In genomic region chr6:100160913-100161312, GRCh38 we compare ENCODE assay signal across 15 cellular contexts.
DNase-seq lines count a peak whose midpoint lies in the region; ATAC-seq lines count a peak whose summit lies in the region.
"Had no signal": no experiment of that assay in that cellular context is flagged by ENCODE, and none has a peak within 500 bp of the region (broad histone marks: within the 10 kb centered on the region; RNA-seq: fewer than 3 reads in every experiment).

No MANE protein-coding gene starts in this region.

- H3K27ac Mint-ChIP-seq in stimulated activated effector memory CD8-positive, alpha-beta T cell treated with anti-CD3 and anti-CD28 coated beads, Interleukin-12 subunit alpha, Interleukin-12 subunit beta, amount 100 ng/mL, for 72 hours, result no peak overlapping the region
- H3K27ac Mint-ChIP-seq: activated naive CD8-positive, alpha-beta T cell; activated T-helper 1 cell treated with anti-CD3 and anti-CD28 coated beads, Interleukin-12 subunit alpha, Interleukin-12 subunit beta, Interleukin-2, Interleukin-4 antibody, amounts not matched to agents 30 ng/mL and 10 ng/mL and 1 ng/mL, durations not matched to agents 14 hours and 24 hours and 36 hours; memory B cell; naive thymus-derived CD8-positive, alpha-beta T cell had no signal

- H3K4me3 Mint-ChIP-seq in stimulated activated effector memory CD8-positive, alpha-beta T cell treated with anti-CD3 and anti-CD28 coated beads, Interleukin-12 subunit alpha, Interleukin-12 subunit beta, amount 100 ng/mL, for 72 hours, result no peak overlapping the region
- no peak overlapping the region for H3K4me3 Mint-ChIP-seq in activated T-cell treated with anti-CD3 and anti-CD28 coated beads, Interleukin-2, amount 50 U/mL, for 4 hours
- H3K4me3 Mint-ChIP-seq: activated naive CD8-positive, alpha-beta T cell; activated T-helper 1 cell treated with anti-CD3 and anti-CD28 coated beads, Interleukin-12 subunit alpha, Interleukin-12 subunit beta, Interleukin-2, Interleukin-4 antibody, amounts not matched to agents 30 ng/mL and 10 ng/mL and 1 ng/mL, durations not matched to agents 14 hours and 24 hours and 36 hours; memory B cell; naive thymus-derived CD8-positive, alpha-beta T cell had no signal

- no peaks in the 10 kb centered on the region for H3K36me3 Mint-ChIP-seq in stimulated activated effector memory CD8-positive, alpha-beta T cell treated with anti-CD3 and anti-CD28 coated beads, Interleukin-12 subunit alpha, Interleukin-12 subunit beta, amount 100 ng/mL, for 72 hours
- H3K36me3 Mint-ChIP-seq in activated T-cell treated with anti-CD3 and anti-CD28 coated beads, Interleukin-2, amount 50 U/mL, for 4 hours (ENCODE audit: insufficient read depth), result no peaks in the 10 kb centered on the region
- H3K36me3 Mint-ChIP-seq: activated naive CD8-positive, alpha-beta T cell; memory B cell; naive thymus-derived CD8-positive, alpha-beta T cell had no signal

- H3K4me1 Mint-ChIP-seq in stimulated activated effector memory CD8-positive, alpha-beta T cell treated with anti-CD3 and anti-CD28 coated beads, Interleukin-12 subunit alpha, Interleukin-12 subunit beta, amount 100 ng/mL, for 72 hours, result no peaks in the 10 kb centered on the region
- no peaks in the 10 kb centered on the region for H3K4me1 Mint-ChIP-seq in activated T-cell treated with anti-CD3 and anti-CD28 coated beads, Interleukin-2, amount 50 U/mL, for 4 hours (ENCODE audit: low read depth)
- H3K4me1 Mint-ChIP-seq: memory B cell; naive thymus-derived CD8-positive, alpha-beta T cell had no signal

- peaks cover 3% of the 10 kb centered on the region for H3K27me3 Mint-ChIP-seq in activated T-cell treated with anti-CD3 and anti-CD28 coated beads, Interleukin-2, amount 50 U/mL, for 4 hours (ENCODE audit: low read depth)

- peaks cover 2% of the 10 kb centered on the region for H3K9me3 Mint-ChIP-seq in stimulated activated effector memory CD8-positive, alpha-beta T cell treated with anti-CD3 and anti-CD28 coated beads, Interleukin-12 subunit alpha, Interleukin-12 subunit beta, amount 100 ng/mL, for 72 hours
- peaks cover 6% of the 10 kb centered on the region for H3K9me3 Mint-ChIP-seq in activated T-cell treated with anti-CD3 and anti-CD28 coated beads, Interleukin-2, amount 50 U/mL, for 4 hours
- H3K9me3 Mint-ChIP-seq: activated T-helper 1 cell treated with anti-CD3 and anti-CD28 coated beads, Interleukin-12 subunit alpha, Interleukin-12 subunit beta, Interleukin-2, Interleukin-4 antibody, amounts not matched to agents 30 ng/mL and 10 ng/mL and 1 ng/mL, durations not matched to agents 14 hours and 24 hours and 36 hours had no signal

- peak; percentile 36 for ATAC-seq in stimulated activated effector memory CD8-positive, alpha-beta T cell treated with anti-CD3 and anti-CD28 coated beads, Interleukin-12 subunit alpha, Interleukin-12 subunit beta, amount 100 ng/mL, for 72 hours
- no peak for ATAC-seq in activated T-cell treated with anti-CD3 and anti-CD28 coated beads, Interleukin-2, amount 50 U/mL, for 4 hours
- ATAC-seq: naive thymus-derived CD8-positive, alpha-beta T cell had no signal

- DNase-seq in NCI-H2029 (lab: John Stamatoyannopoulos, UW), result peak; percentile 2
- DNase-seq in NCI-H2029 treated with DMSO at 0.1 percent for 48 hours (lab: John Stamatoyannopoulos, UW), result no peak
- DNase-seq in NCI-H2107 (lab: John Stamatoyannopoulos, UW), result peak; percentile 16
- peak; percentile 99 for DNase-seq in NCI-H748 (lab: John Stamatoyannopoulos, UW; ENCODE audit: unreplicated experiment)
- no peak for DNase-seq in stimulated activated effector memory CD8-positive, alpha-beta T cell treated with anti-CD3 and anti-CD28 coated beads, Interleukin-12 subunit alpha, Interleukin-12 subunit beta, amount 100 ng/mL, for 72 hours (ENCODE audit: low spot score in 2 of 2)
- DNase-seq in midbrain (lab: John Stamatoyannopoulos, UW), result no peak
- DNase-seq in cerebellar nuclear complex (lab: John Stamatoyannopoulos, UW), result no peak
- DNase-seq in activated T-cell treated with anti-CD3 and anti-CD28 coated beads, Interleukin-2, amount 50 U/mL, for 4 hours, result no peak
- DNase-seq: naive thymus-derived CD8-positive, alpha-beta T cell; NCI-H226; OCI-M1; Right ventricle myocardium superior had no signal

Comparison
In these comparisons a context has a peak if more than half of its experiments do, and no peak if none do; other contexts are left out.
1. DNase-seq: peak in NCI-H2029 (single experiment), NCI-H2107 (single experiment) and NCI-H748 (single experiment); none in NCI-H2029 treated with DMSO at 0.1 percent for 48 hours (single experiment), stimulated activated effector memory CD8-positive, alpha-beta T cell treated with anti-CD3 and anti-CD28 coated beads, Interleukin-12 subunit alpha, Interleukin-12 subunit beta, amount 100 ng/mL, for 72 hours (0 of 2), midbrain (single experiment), cerebellar nuclear complex (0 of 2) and activated T-cell treated with anti-CD3 and anti-CD28 coated beads, Interleukin-2, amount 50 U/mL, for 4 hours (single experiment).